In genomic region chr6:152969688-152970418, GRCh38 we compare ENCODE assay signal across 20 cellular contexts.
"Had no signal": no experiment of that assay in that cellular context is flagged by ENCODE, and none has a peak within 500 bp of the region (broad histone marks: within the 10 kb centered on the region; RNA-seq: fewer than 3 reads in every experiment).

No MANE protein-coding gene starts in this region.

- H3K9me3 ChIP-seq: gastrocnemius medialis, mucosa of descending colon, sigmoid colon, thoracic aorta, transverse colon had no signal

- H3K27ac Mint-ChIP-seq: dendritic cell treated with granulocyte-macrophage colony-stimulating factor and Interleukin-4, amounts not matched to agents 40 ng/mL and 50 ng/mL, for 4 days; effector memory CD8-positive, alpha-beta T cell; naive thymus-derived CD8-positive, alpha-beta T cell; stimulated activated naive B cell treated with anti-CD40 and anti-IgM and Interleukin-4, amounts not matched to agents 10 μg/mL and 1 μg/mL and 100 μg/mL, for 72 hours had no signal

- H3K4me1 ChIP-seq: esophagus muscularis mucosa, gastrocnemius medialis, sigmoid colon, stomach, transverse colon had no signal

- DNase-seq: effector memory CD8-positive, alpha-beta T cell; gastrocnemius medialis; heart right ventricle; hypothalamus; kidney glomerular epithelial cell; mucosa of descending colon; naive thymus-derived CD8-positive, alpha-beta T cell; posterior cingulate gyrus; sigmoid colon; stimulated activated CD4-positive, alpha-beta T cell treated with anti-CD3 and anti-CD28 coated beads, Interleukin-2, amount 100 ng/mL, for 24 hours; stimulated activated CD4-positive, alpha-beta T cell treated with anti-CD3 and anti-CD28 coated beads, Interleukin-4, amount 100 ng/mL, for 4 hours; stimulated activated naive B cell treated with anti-CD40 and anti-IgM and Interleukin-4, amounts not matched to agents 10 μg/mL and 1 μg/mL and 100 μg/mL, for 72 hours; stomach; substantia nigra; transverse colon had no signal

- H3K4me3 ChIP-seq: esophagus muscularis mucosa, gastrocnemius medialis, heart right ventricle, mucosa of descending colon, sigmoid colon, skin epidermis, stomach, thoracic aorta, transverse colon had no signal

- H3K27ac ChIP-seq: epithelial cell of prostate, esophagus muscularis mucosa, gastrocnemius medialis, heart right ventricle, sigmoid colon, skin epidermis, stomach, thoracic aorta, transverse colon had no signal

- H3K4me3 Mint-ChIP-seq: dendritic cell treated with granulocyte-macrophage colony-stimulating factor and Interleukin-4, amounts not matched to agents 40 ng/mL and 50 ng/mL, for 4 days; effector memory CD8-positive, alpha-beta T cell; naive thymus-derived CD8-positive, alpha-beta T cell; stimulated activated naive B cell treated with anti-CD40 and anti-IgM and Interleukin-4, amounts not matched to agents 10 μg/mL and 1 μg/mL and 100 μg/mL, for 72 hours had no signal

- H3K27me3 Mint-ChIP-seq: dendritic cell treated with granulocyte-macrophage colony-stimulating factor and Interleukin-4, amounts not matched to agents 40 ng/mL and 50 ng/mL, for 4 days; effector memory CD8-positive, alpha-beta T cell; naive thymus-derived CD8-positive, alpha-beta T cell; stimulated activated naive B cell treated with anti-CD40 and anti-IgM and Interleukin-4, amounts not matched to agents 10 μg/mL and 1 μg/mL and 100 μg/mL, for 72 hours had no signal

- H3K27me3 ChIP-seq: esophagus muscularis mucosa, gastrocnemius medialis, heart right ventricle, sigmoid colon, stomach, transverse colon had no signal
